Comparison of ENCODE assay signal across 8 cellular contexts in the genomic region with DNA sequence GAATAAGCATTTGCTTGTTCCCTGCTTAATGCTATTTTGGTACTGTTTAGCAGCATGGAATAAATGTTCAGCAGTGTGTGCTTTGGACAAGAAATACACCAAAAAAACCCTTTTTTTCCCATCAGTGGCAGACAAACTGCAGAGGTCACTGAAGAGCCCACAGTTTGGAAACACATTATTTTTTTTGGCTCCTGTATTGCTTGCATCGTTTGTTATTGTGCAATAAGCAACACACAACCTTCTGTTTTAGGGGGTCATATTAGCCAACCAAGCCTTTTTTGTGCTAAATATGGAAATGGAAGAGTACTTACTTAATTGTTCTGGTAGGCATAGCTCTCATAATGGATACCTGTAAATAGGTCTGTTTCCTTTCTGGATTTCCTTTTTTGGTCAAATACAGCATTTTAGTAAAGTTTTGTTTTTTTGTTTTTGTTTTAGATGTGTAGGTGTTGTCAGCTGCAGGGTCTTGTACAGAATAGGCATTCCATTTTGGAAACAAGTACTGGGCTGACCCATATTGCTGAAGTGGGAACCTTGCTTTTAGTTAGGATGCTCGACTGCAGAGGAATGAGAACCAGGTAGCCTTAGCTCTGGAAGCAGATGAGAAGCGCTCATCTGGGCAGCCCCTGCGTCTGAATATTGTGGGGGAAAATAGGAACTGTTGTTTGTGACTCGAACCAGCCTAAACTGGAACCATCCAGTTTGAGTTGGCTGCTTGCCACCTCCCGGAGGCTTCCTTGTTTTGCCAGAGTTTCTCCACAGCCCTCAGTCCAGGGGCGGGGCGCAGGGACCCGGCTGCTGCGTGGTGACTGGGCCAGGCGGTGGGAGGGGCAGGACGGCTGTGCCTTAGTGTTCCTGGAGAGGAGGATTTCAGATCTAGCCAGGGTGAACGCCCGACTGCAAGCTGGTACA. TPM values are rescaled to one million over a fixed set of nuclear protein-coding genes. Genes with fewer than 3 reads are reported as not detected.
DNase-seq lines count a peak whose midpoint lies in the region; ATAC-seq and TF ChIP-seq lines count a peak whose summit lies in the region.

No MANE protein-coding gene starts in this region.

- peak; percentile 3 to 6 for DNase-seq in stimulated activated CD4-positive, alpha-beta T cell treated with anti-CD3 and anti-CD28 coated beads, Interleukin-12 subunit alpha, Interleukin-12 subunit beta, amount 100 ng/mL, for 24 hours (ENCODE audit: low read depth in 2 of 2)
- DNase-seq in stimulated activated CD4-positive, alpha-beta T cell treated with anti-CD3 and anti-CD28 coated beads, Interleukin-12 subunit alpha, Interleukin-12 subunit beta, amount 100 ng/mL, for 4 hours: no peak
- DNase-seq in Karpas-422: peak; percentile 59
- peak; percentile 81 for DNase-seq in PC-3
- peak; percentile 83 for DNase-seq in hepatic stellate cell (ENCODE audit: low spot score)
- peak; percentile 97 for DNase-seq in pons (ENCODE audit: low spot score)

- no peaks in the 10 kb centered on the region for H3K9me2 ChIP-seq in Karpas-422 (replicated peaks; ENCODE audit: insufficient read depth, low read length)
- no peaks in the 10 kb centered on the region for H3K9me2 ChIP-seq in PC-3 (replicated peaks; ENCODE audit: low read length)

- peak overlapping the region; percentile 68 for H3K4me2 ChIP-seq in Karpas-422 (ENCODE audit: low read depth, low read length, poor library complexity, severe bottlenecking)
- peak overlapping the region; percentile 79 for H3K4me2 ChIP-seq in PC-3 (ENCODE audit: low read length)

- CTCF ChIA-PET in PC-3 (lab: Charles Lee): no interaction called here

- H3K4me3 ChIP-seq in Karpas-422 (ENCODE audit: low read length) (peak overlapping the region; percentile 50), PC-3 (ENCODE audit: low read length) (peak overlapping the region; percentile 55)

- peaks cover 39% of the 10 kb centered on the region for H3K36me3 Mint-ChIP-seq in brain

- peak; percentile 41; the same call in 1 of the 2 replicates for TF ChIP-seq CTCF in PC-3 (conservative IDR thresholded peaks at IDR 0.05; ENCODE audit: low read depth, low read length)
- peak in 1 of 2 experiments; percentile 26 for TF ChIP-seq CTCF in brain (conservative IDR thresholded peaks at IDR 0.05)

- intact Hi-C loops in PC-3 (cut with micrococcal nuclease): loop anchor here (5.0 kb wide), 1 partner anchor 34 kb away; no protein-coding TSS in a partner anchor

- H3K79me2 ChIP-seq in Karpas-422 (ENCODE audit: low read length): peaks cover 94% of the 10 kb centered on the region
- H3K79me2 ChIP-seq in PC-3 (ENCODE audit: low read length): peaks cover 100% of the 10 kb centered on the region

- no peak overlapping the region for H2AFZ ChIP-seq in Karpas-422 (ENCODE audit: low read length)
- peak overlapping the region; percentile 27; the same call in 1 of the 2 replicates for H2AFZ ChIP-seq in PC-3 (ENCODE audit: low read length)

- H3K27me3 ChIP-seq in Karpas-422 (ENCODE audit: low read length): no peaks in the 10 kb centered on the region
- no peaks in the 10 kb centered on the region for H3K27me3 ChIP-seq in PC-3 (ENCODE audit: low read length)

- no peaks in the 10 kb centered on the region for H3K27me3 Mint-ChIP-seq in brain

- peak overlapping the region; percentile 51 for H3K9ac ChIP-seq in Karpas-422 (ENCODE audit: low read length)
- peak overlapping the region; percentile 52 for H3K9ac ChIP-seq in PC-3 (ENCODE audit: low read length)

- peaks cover 58% of the 10 kb centered on the region for H3K4me1 ChIP-seq in Karpas-422 (ENCODE audit: low read length)
- H3K4me1 ChIP-seq in PC-3 (ENCODE audit: insufficient read depth, low read length): peaks cover 20% of the 10 kb centered on the region

- H3F3A ChIP-seq in PC-3 (ENCODE audit: low read length, unreplicated experiment): peaks cover 19% of the 10 kb centered on the region

- H3K4me3 Mint-ChIP-seq in brain: peak overlapping the region; percentile 84 to 88 (median 86)

- H3K9me3 Mint-ChIP-seq in brain: peaks cover 0 to 6% (median 0%) of the 10 kb centered on the region in 5 experiments

- no TSS peak for BruUV-seq in PC-3 (replicated peaks; lab: Mats Ljungman, UMichigan)

- POLR2A ChIA-PET in PC-3 (lab: Charles Lee; ENCODE audit: unreplicated experiment): no interaction called here

- H3K9me3 ChIP-seq in Karpas-422 (ENCODE audit: low read length) (no peaks in the 10 kb centered on the region), PC-3 (ENCODE audit: low read length) (no peaks in the 10 kb centered on the region)

- H3K4me1 Mint-ChIP-seq in brain: peaks cover 82% of the 10 kb centered on the region

- H3K36me3 ChIP-seq in Karpas-422 (ENCODE audit: insufficient read depth, low read length) (0 out of 2 replicates have a peak, but pooled peaks cover 3% of the 10 kb centered on the region), PC-3 (ENCODE audit: low read depth, low read length) (no peaks in the 10 kb centered on the region; the same call in 1 of the 2 replicates)

- ATAC-seq in PC-3: peak; percentile 97
- ATAC-seq in HG02840 (IDR thresholded peaks at IDR 0.05; ENCODE audit: low FRiP score, unreplicated experiment): no peak

- peak overlapping the region; percentile 95 to 99 (median 96) for H3K27ac Mint-ChIP-seq in brain

- H4K20me1 ChIP-seq in Karpas-422 (ENCODE audit: insufficient read depth, low read depth, low read length): no peaks in the 10 kb centered on the region
- peaks cover 14% of the 10 kb centered on the region for H4K20me1 ChIP-seq in PC-3 (ENCODE audit: low read length)

- H3K27ac ChIP-seq in Karpas-422 (ENCODE audit: low read length) (peak overlapping the region; percentile 56), PC-3 (ENCODE audit: low read length) (peak overlapping the region; percentile 73)

RNA-seq across cellular contexts. Expression of gene SPEN, which starts 38.5 kb away (rescaled TPM):
- total RNA-seq in Karpas-422 (2014; rRNA removed; shearing (Covaris generic); ENCODE audit: low replicate concordance): 17.9 and 26.8 TPM in 2 replicates
- 26.7 and 35.7 TPM in 2 replicates for total RNA-seq in PC-3 (2014; rRNA removed)
- polyA plus RNA-seq in brain (ENCODE audit: insufficient read depth, low read depth, low replicate concordance): 35.1 TPM
